ENCODE assay signal across 9 cellular contexts in the genomic region with DNA sequence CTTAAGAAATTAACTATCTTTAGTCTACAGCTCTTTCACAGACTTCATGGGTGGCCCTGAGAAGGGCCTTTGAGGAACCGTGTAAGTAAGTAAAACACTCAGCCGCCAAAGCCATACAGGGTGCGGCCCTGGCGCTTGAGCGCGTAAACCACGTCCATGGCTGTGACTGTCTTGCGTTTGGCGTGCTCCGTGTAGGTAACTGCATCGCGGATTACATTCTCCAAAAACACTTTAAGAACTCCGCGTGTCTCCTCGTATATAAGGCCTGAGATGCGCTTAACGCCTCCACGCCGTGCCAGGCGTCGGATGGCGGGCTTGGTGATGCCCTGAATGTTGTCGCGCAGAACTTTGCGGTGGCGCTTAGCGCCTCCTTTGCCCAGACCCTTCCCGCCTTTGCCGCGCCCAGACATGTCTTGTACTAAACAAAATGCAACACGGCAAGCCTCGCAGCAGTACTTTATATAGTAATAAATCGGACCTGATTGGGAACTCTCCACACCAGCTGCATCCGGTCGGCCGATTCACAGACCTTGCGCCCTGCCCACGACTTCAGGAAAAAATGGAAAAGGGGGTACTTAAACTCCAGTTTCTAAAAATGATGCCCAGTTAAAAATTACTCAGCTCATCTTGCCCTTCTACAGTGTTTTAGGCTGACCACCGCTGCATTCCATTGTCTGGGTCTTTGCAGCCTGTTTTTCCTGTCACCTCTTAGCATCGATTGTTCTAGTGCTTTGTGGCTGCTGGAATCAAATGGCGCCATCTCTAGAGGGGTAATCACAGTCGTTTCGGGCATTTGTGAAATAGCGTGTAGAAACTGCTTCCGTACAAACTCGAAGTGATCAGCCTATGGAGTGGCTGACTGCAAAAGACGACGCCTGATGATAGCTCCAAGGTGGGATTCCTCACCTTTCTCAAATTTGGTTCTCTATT. TPM values are rescaled to one million over a fixed set of nuclear protein-coding genes. Genes with fewer than 3 reads are reported as not detected.
DNase-seq lines count a peak whose midpoint lies in the region; ATAC-seq and TF ChIP-seq lines count a peak whose summit lies in the region.
"Had no signal": no experiment of that assay in that cellular context is flagged by ENCODE, and none has a peak within 500 bp of the region (broad histone marks: within the 10 kb centered on the region; RNA-seq: fewer than 3 reads in every experiment).

No MANE protein-coding gene starts in this region.

- H3K9me3 ChIP-seq in BE2C (no peaks in the 10 kb centered on the region), left lung (no peaks in the 10 kb centered on the region)

- H3K36me3 ChIP-seq in BE2C, result no peaks in the 10 kb centered on the region
- no peaks in the 10 kb centered on the region for H3K36me3 ChIP-seq in left lung

- intact Hi-C loops in left lung (cut with DNase I), result no loop called here

- H3K4me1 ChIP-seq in BE2C, result no peaks in the 10 kb centered on the region
- H3K4me1 ChIP-seq in left lung, result peaks cover 0 to 11% of the 10 kb centered on the region in 2 donors

- H3K27ac ChIP-seq in cingulate gyrus (ENCODE audit: low read depth, low read length) (peak overlapping the region; percentile 39), left lung (peak overlapping the region; percentile 85 to 88)

- ATAC-seq in GM19468 (IDR thresholded peaks at IDR 0.05; ENCODE audit: extremely low read depth, unreplicated experiment) (peak; percentile 17), left lung (peak; percentile 68)
- ATAC-seq: HCT116 had no signal

- H3K27me3 ChIP-seq in BE2C (no peaks in the 10 kb centered on the region), left lung (peaks cover 0 to 47% of the 10 kb centered on the region in 2 donors)

- peak; percentile 60 for DNase-seq in BE2C
- DNase-seq in NCI-H1105 treated with DMSO at 0.1 percent for 48 hours (lab: John Stamatoyannopoulos, UW), result peak; percentile 74
- DNase-seq in left lung, result peak; percentile 83 to 86
- peak; percentile 45 for DNase-seq in stimulated activated CD8-positive, alpha-beta memory T cell treated with anti-CD3 and anti-CD28 coated beads, Interleukin-12 subunit alpha, Interleukin-12 subunit beta, amount 100 ng/mL, for 1 hour (ENCODE audit: low read depth)
- no peak for DNase-seq in SIG-M5 treated with dmso at 0.1 percent for 504 hours (lab: John Stamatoyannopoulos, UW; ENCODE audit: unreplicated experiment)

- TF ChIP-seq CTCF in BE2C (IDR thresholded peaks at IDR 0.05; ENCODE audit: low read depth, low read length), result no peak
- no peak for TF ChIP-seq CTCF in WI38 (IDR thresholded peaks at IDR 0.05; ENCODE audit: low read depth, low read length)
- no peak for TF ChIP-seq CTCF in left lung (IDR thresholded peaks at IDR 0.05)

- H3K4me3 ChIP-seq in BE2C (ENCODE audit: low read depth, low read length) (peak overlapping the region; percentile 74), WI38 (ENCODE audit: low read depth, low read length) (peak overlapping the region; percentile 69), left lung (peak overlapping the region; percentile 36 to 48)

RNA-seq across cellular contexts. Expression of a gene that starts 38.8 kb away (rescaled TPM):
- not detected for polyA plus RNA-seq in BE2C (2012; ENCODE audit: insufficient read depth, insufficient read length, low read depth)
- not detected for total RNA-seq in left lung
